In genomic region chr6:151388997-151389639, GRCh38 we compare ENCODE assay signal across 1 cellular context.
TF ChIP-seq lines count a peak whose summit lies in the region.

No MANE protein-coding gene starts in this region.

TF ChIP-seq in H1, 55 proteins besides CTCF, POLR2A, EP300 and RAD21 (continued from another document):
- no peak for TF ChIP-seq RBBP5 (IDR thresholded peaks at IDR 0.05; ENCODE audit: borderline replicate concordance, low read depth, low read length)
- TF ChIP-seq, protein P1, sequence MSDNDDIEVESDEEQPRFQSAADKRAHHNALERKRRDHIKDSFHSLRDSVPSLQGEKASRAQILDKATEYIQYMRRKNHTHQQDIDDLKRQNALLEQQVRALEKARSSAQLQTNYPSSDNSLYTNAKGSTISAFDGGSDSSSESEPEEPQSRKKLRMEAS (IDR thresholded peaks at IDR 0.05), result no peak
- TF ChIP-seq BCL11A (IDR thresholded peaks at IDR 0.05; ENCODE audit: low read depth in 2 of 2, low read length in 2 of 2), result no peak
- TF ChIP-seq YY1 (IDR thresholded peaks at IDR 0.05; ENCODE audit: low read depth, low read length), result no peak
TF ChIP-seq in H1: peak in this region for 0.
